1 cellular context compared by ENCODE assay signal in the genomic region with DNA sequence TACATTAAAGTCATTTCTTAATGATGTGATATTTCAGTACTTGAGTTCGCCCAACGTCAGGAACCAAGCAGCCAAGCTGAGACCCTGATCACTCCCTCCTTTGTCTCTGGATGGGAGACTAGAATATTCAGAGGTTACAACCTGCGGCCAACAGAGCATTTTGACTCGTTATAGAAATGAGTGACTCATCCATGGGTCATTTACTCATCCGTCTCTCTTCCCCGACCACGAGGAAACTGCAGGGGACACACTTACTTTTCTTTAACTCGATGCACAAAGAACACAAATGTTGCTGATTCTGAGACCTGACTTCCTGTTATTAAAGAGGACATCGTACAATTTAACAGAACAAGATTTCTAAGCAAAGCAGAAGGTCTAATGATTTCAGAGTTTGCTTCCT.
TF ChIP-seq lines count a peak whose summit lies in the region.

No MANE protein-coding gene starts in this region.

TF ChIP-seq in endothelial cell of umbilical vein, 7 proteins besides CTCF, POLR2A, EP300 and RAD21 (continued from another document):
- TF ChIP-seq FOS (IDR thresholded peaks at IDR 0.05; ENCODE audit: borderline replicate concordance, insufficient read depth, low read length) (peak; percentile 98), JUN (IDR thresholded peaks at IDR 0.05; ENCODE audit: borderline replicate concordance, insufficient read depth, insufficient read length, low read depth) (peak; percentile 87), POLR2AphosphoS5 (IDR thresholded peaks at IDR 0.05; ENCODE audit: insufficient read depth, low read depth, low read length) (peak; percentile 53), EZH2 (IDR thresholded peaks at IDR 0.05; ENCODE audit: borderline replicate concordance, low read depth, low read length, severe bottlenecking) (no peak), GATA2 (IDR thresholded peaks at IDR 0.05; ENCODE audit: insufficient read depth, insufficient read length, low read depth, low read length) (peak; percentile 48)
